ENCODE assay signal across 19 cellular contexts in genomic region chr3:119625451-119626153, GRCh38. TPM values are rescaled to one million over a fixed set of nuclear protein-coding genes. Genes with fewer than 3 reads are reported as not detected.
"Had no signal": no experiment of that assay in that cellular context is flagged by ENCODE, and none has a peak within 500 bp of the region (broad histone marks: within the 10 kb centered on the region; RNA-seq: fewer than 3 reads in every experiment).

No MANE protein-coding gene starts in this region.

- H3K9me3 Mint-ChIP-seq: activated T-helper 1 cell treated with anti-CD3 and anti-CD28 coated beads, Interleukin-12 subunit alpha, Interleukin-12 subunit beta, Interleukin-2, Interleukin-4 antibody, amounts not matched to agents 30 ng/mL and 10 ng/mL and 1 ng/mL, durations not matched to agents 14 hours and 24 hours and 36 hours; effector memory CD8-positive, alpha-beta T cell; stimulated activated naive CD8-positive, alpha-beta T cell treated with anti-CD3 and anti-CD28 coated beads, Interleukin-15, Interleukin-2, amounts not matched to agents 100 ng/mL and 50 ng/mL, for 24 hours had no signal

- H3K27ac Mint-ChIP-seq: activated CD4-positive, alpha-beta memory T cell treated with anti-CD3 and anti-CD28 coated beads, Interleukin-2, amount 10 ng/mL, durations not matched to agents 7 days and 5 days; activated CD4-positive, alpha-beta T cell treated with anti-CD3 and anti-CD28 coated beads for 36 hours; activated T-helper 1 cell treated with anti-CD3 and anti-CD28 coated beads, Interleukin-12 subunit alpha, Interleukin-12 subunit beta, Interleukin-2, Interleukin-4 antibody, amounts not matched to agents 30 ng/mL and 10 ng/mL and 1 ng/mL, durations not matched to agents 14 hours and 24 hours and 36 hours; effector memory CD8-positive, alpha-beta T cell had no signal

- H3K27me3 Mint-ChIP-seq: activated CD4-positive, alpha-beta memory T cell treated with anti-CD3 and anti-CD28 coated beads, Interleukin-2, amount 10 ng/mL, durations not matched to agents 7 days and 5 days had no signal

- H3K27me3 ChIP-seq: gastroesophageal sphincter, sigmoid colon had no signal

- H3K4me3 ChIP-seq: gastroesophageal sphincter, prostate gland, sigmoid colon had no signal

- ATAC-seq: activated CD4-positive, alpha-beta T cell treated with anti-CD3 and anti-CD28 coated beads for 36 hours; effector memory CD8-positive, alpha-beta T cell; gastroesophageal sphincter; left ventricle myocardium superior had no signal

- H3K4me1 ChIP-seq: prostate gland had no signal

- H3K4me3 Mint-ChIP-seq: activated CD4-positive, alpha-beta memory T cell treated with anti-CD3 and anti-CD28 coated beads, Interleukin-2, amount 10 ng/mL, durations not matched to agents 7 days and 5 days; activated CD4-positive, alpha-beta T cell treated with anti-CD3 and anti-CD28 coated beads for 36 hours; activated T-helper 1 cell treated with anti-CD3 and anti-CD28 coated beads, Interleukin-12 subunit alpha, Interleukin-12 subunit beta, Interleukin-2, Interleukin-4 antibody, amounts not matched to agents 30 ng/mL and 10 ng/mL and 1 ng/mL, durations not matched to agents 14 hours and 24 hours and 36 hours; effector memory CD8-positive, alpha-beta T cell; stimulated activated naive CD8-positive, alpha-beta T cell treated with anti-CD3 and anti-CD28 coated beads, Interleukin-15, Interleukin-2, amounts not matched to agents 100 ng/mL and 50 ng/mL, for 24 hours had no signal

- H3K9me3 ChIP-seq: gastroesophageal sphincter, prostate gland, sigmoid colon had no signal

- H3K36me3 ChIP-seq: gastroesophageal sphincter, prostate gland, sigmoid colon had no signal

- H3K27ac ChIP-seq: epithelial cell of prostate, gastroesophageal sphincter, prostate gland, sigmoid colon had no signal

- FAIRE-seq: keratinocyte, urothelium cell line had no signal

- DNase-seq: activated CD4-positive, alpha-beta memory T cell treated with anti-CD3 and anti-CD28 coated beads, Interleukin-2, amount 10 ng/mL, durations not matched to agents 7 days and 5 days; activated CD4-positive, alpha-beta T cell treated with anti-CD3 and anti-CD28 coated beads for 36 hours; activated naive CD4-positive, alpha-beta T cell treated with Interleukin-2 at 50 U/mL for 16 hours; central memory CD4-positive, alpha-beta T cell; cortex of kidney; effector memory CD8-positive, alpha-beta T cell; left ventricle myocardium superior; midbrain; nucleus accumbens; sigmoid colon; stimulated activated CD4-positive, alpha-beta T cell treated with anti-CD3 and anti-CD28 coated beads, Interleukin-12 subunit alpha, Interleukin-12 subunit beta, amount 100 ng/mL, for 4 hours; T1000 had no signal

RNA-seq across cellular contexts. Expression of gene PLA1A, which starts 27.9 kb away (rescaled TPM):
- total RNA-seq: activated CD4-positive, alpha-beta T cell treated with anti-CD3 and anti-CD28 coated beads for 36 hours had no signal
- polyA plus RNA-seq: keratinocyte had no signal
